ENCODE assay signal across 8 cellular contexts in the genomic region with DNA sequence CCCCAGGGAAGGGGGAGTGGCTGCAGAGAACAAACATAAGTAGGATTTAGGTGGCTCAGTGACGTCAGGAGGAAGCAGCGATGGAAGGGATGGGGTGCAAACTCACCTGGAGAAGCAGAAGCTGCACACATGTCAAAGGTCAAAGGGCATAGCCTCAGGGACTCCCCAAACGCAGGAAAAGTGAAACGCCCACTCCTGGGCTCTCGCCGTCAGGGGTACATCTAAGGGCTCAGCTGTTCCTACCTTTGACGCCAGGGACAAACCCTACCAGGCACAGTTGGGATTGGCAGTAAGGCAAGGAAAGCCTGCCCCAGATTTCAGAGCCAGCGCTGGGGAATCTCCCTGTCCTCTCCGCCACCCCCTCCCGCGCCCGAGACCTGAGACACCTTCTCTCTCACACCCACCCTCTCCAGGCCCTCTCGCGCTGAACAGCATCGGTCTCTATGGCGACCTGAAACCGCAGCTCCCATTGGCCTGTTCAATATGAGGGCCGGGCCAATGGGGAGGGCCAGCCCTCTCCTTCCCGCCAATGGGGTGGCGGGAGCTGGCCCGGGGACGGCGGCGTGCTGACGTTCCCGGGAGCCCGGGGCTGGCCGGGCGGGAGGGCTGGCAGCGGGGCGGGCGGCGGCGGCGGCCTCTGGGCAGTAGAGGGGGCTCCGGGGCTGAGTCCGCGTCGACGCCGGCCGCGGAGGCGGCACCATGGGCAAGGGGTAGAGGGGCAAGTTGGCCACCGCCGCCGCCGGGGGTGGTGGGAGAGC. TPM values are rescaled to one million over a fixed set of nuclear protein-coding genes. Genes with fewer than 3 reads are reported as not detected.
DNase-seq lines count a peak whose midpoint lies in the region; ATAC-seq and TF ChIP-seq lines count a peak whose summit lies in the region.

A gene (minus strand): TSS at position 445 of the 758 bp plus-strand sequence. CDS start 314 bp downstream, at position 131.
A gene with protein sequence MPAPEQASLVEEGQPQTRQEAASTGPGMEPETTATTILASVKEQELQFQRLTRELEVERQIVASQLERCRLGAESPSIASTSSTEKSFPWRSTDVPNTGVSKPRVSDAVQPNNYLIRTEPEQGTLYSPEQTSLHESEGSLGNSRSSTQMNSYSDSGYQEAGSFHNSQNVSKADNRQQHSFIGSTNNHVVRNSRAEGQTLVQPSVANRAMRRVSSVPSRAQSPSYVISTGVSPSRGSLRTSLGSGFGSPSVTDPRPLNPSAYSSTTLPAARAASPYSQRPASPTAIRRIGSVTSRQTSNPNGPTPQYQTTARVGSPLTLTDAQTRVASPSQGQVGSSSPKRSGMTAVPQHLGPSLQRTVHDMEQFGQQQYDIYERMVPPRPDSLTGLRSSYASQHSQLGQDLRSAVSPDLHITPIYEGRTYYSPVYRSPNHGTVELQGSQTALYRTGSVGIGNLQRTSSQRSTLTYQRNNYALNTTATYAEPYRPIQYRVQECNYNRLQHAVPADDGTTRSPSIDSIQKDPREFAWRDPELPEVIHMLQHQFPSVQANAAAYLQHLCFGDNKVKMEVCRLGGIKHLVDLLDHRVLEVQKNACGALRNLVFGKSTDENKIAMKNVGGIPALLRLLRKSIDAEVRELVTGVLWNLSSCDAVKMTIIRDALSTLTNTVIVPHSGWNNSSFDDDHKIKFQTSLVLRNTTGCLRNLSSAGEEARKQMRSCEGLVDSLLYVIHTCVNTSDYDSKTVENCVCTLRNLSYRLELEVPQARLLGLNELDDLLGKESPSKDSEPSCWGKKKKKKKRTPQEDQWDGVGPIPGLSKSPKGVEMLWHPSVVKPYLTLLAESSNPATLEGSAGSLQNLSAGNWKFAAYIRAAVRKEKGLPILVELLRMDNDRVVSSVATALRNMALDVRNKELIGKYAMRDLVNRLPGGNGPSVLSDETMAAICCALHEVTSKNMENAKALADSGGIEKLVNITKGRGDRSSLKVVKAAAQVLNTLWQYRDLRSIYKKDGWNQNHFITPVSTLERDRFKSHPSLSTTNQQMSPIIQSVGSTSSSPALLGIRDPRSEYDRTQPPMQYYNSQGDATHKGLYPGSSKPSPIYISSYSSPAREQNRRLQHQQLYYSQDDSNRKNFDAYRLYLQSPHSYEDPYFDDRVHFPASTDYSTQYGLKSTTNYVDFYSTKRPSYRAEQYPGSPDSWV (plus strand): TSS at position 644 of the 758 bp plus-strand sequence. CDS start 76,233 bp downstream, outside the sequence.

- peak within 1 kb of the TSS; percentile 54 to 99 (median 95) for H3K27ac ChIP-seq in dorsolateral prefrontal cortex

- 0% methylated on average over 18 to 19 of the region's 48 CpGs for WGBS in lower leg skin, 2 donors

- CTCF ChIA-PET in activated CD4-positive, alpha-beta memory T cell treated with anti-CD3 and anti-CD28 coated beads, Interleukin-2, amount 10 ng/mL, durations not matched to agents 7 days and 5 days (lab: Charles Lee): interaction anchor here (0.8 to 1.0 kb wide), 2 partner anchors 8 to 12 kb away, joined by 3 read pairs; no protein-coding TSS in a partner anchor

- peaks cover 30% of the 10 kb centered on the region for H3K4me1 Mint-ChIP-seq in activated CD4-positive, alpha-beta memory T cell treated with anti-CD3 and anti-CD28 coated beads, Interleukin-2, amount 10 ng/mL, durations not matched to agents 7 days and 5 days

- H3K27ac Mint-ChIP-seq in activated CD4-positive, alpha-beta memory T cell treated with anti-CD3 and anti-CD28 coated beads, Interleukin-2, amount 10 ng/mL, durations not matched to agents 7 days and 5 days: peak within 1 kb of the TSS; percentile 76

- peak in 20 of 56 donors; percentile 3 to 53 (median 21) for TF ChIP-seq CTCF in dorsolateral prefrontal cortex (IDR thresholded peaks at IDR 0.05 in 54 of 56, conservative IDR thresholded peaks at IDR 0.05 in 2 of 56; ENCODE audit: low read depth in 1 of 56, partially characterized antibody in 56 of 56)
- no peak for TF ChIP-seq CTCF in lower leg skin (IDR thresholded peaks at IDR 0.05)

- peaks cover 32% of the 10 kb centered on the region for H3K27me3 Mint-ChIP-seq in activated CD4-positive, alpha-beta memory T cell treated with anti-CD3 and anti-CD28 coated beads, Interleukin-2, amount 10 ng/mL, durations not matched to agents 7 days and 5 days

- H3K4me3 ChIP-seq in dorsolateral prefrontal cortex (peak within 1 kb of the TSS; percentile 59 to 98 (median 87)), lower leg skin (ENCODE audit: low read depth, poor library complexity, severe bottlenecking) (peak within 1 kb of the TSS; percentile 65)

- peak within 1 kb of the TSS; percentile 91 for H3K4me3 Mint-ChIP-seq in activated CD4-positive, alpha-beta memory T cell treated with anti-CD3 and anti-CD28 coated beads, Interleukin-2, amount 10 ng/mL, durations not matched to agents 7 days and 5 days

- no peaks in the 10 kb centered on the region for H3K9me3 Mint-ChIP-seq in activated CD4-positive, alpha-beta memory T cell treated with anti-CD3 and anti-CD28 coated beads, Interleukin-2, amount 10 ng/mL, durations not matched to agents 7 days and 5 days

- POLR2A ChIA-PET in activated CD4-positive, alpha-beta memory T cell treated with anti-CD3 and anti-CD28 coated beads, Interleukin-2, amount 10 ng/mL, durations not matched to agents 7 days and 5 days (lab: Charles Lee): interaction anchor here (1.3 kb wide), 3 partner anchors 21 to 580 kb away, joined by 3 read pairs; a partner anchor contains a TSS

- ATAC-seq in GM19438 (IDR thresholded peaks at IDR 0.05; ENCODE audit: low read depth, unreplicated experiment): peak; percentile 88
- peak; percentile 95 for ATAC-seq in HG03565 (IDR thresholded peaks at IDR 0.05; ENCODE audit: unreplicated experiment)

- peaks cover 3% of the 10 kb centered on the region for H3K36me3 Mint-ChIP-seq in activated CD4-positive, alpha-beta memory T cell treated with anti-CD3 and anti-CD28 coated beads, Interleukin-2, amount 10 ng/mL, durations not matched to agents 7 days and 5 days (ENCODE audit: low read depth)

- no peaks in the 10 kb centered on the region for H3K27me3 ChIP-seq in dorsolateral prefrontal cortex

- peak in 1 of 2 donors; percentile 28 for TF ChIP-seq POLR2A in lower leg skin (IDR thresholded peaks at IDR 0.05)

- intact Hi-C loops in dorsolateral prefrontal cortex (cut with DNase I) (loop anchor here (1.0 to 10.0 kb wide), 5 partner anchors 208 to 296 kb away; no protein-coding TSS in a partner anchor), lower leg skin (cut with DNase I; ENCODE audit: low total_unique reads) (loop anchor here (10.0 kb wide), 1 partner anchor 288 kb away; no protein-coding TSS in a partner anchor)

- DNase-seq in CD1c-positive myeloid dendritic cell (ENCODE audit: extremely low spot score) (peak; percentile 94), NCI-H774 (lab: John Stamatoyannopoulos, UW) (peak; percentile 91), dorsolateral prefrontal cortex (peak; percentile 81 to 96 (median 92)), lower leg skin (ENCODE audit: low spot score in 2 of 2) (peak; percentile 86 to 96)
- DNase-seq in activated CD4-positive, alpha-beta memory T cell treated with anti-CD3 and anti-CD28 coated beads, Interleukin-2, amount 10 ng/mL, durations not matched to agents 7 days and 5 days: peak; percentile 90
- peak; percentile 89 for DNase-seq in stimulated activated CD4-positive, alpha-beta T cell treated with anti-CD3 and anti-CD28 coated beads, Interleukin-4, amount 100 ng/mL, for 24 hours

RNA-seq across cellular contexts. Expression of the first gene that starts in this region (rescaled TPM):
- not detected for total RNA-seq in activated CD4-positive, alpha-beta memory T cell treated with anti-CD3 and anti-CD28 coated beads, Interleukin-2, amount 10 ng/mL, durations not matched to agents 7 days and 5 days
- total RNA-seq in dorsolateral prefrontal cortex: 10 to 100 TPM in 20 of 120 experiments, 1 to 10 TPM in 100; 4.8 to 15.3 (median 8.3) TPM
- total RNA-seq in lower leg skin: 1 to 10 TPM in 1 of 4 donors, under 1 TPM in 1, not detected in 2; 0.55 to 1.6 TPM

RNA-seq across cellular contexts. Expression of the second gene that starts in this region (rescaled TPM):
- total RNA-seq in activated CD4-positive, alpha-beta memory T cell treated with anti-CD3 and anti-CD28 coated beads, Interleukin-2, amount 10 ng/mL, durations not matched to agents 7 days and 5 days: 10 to 100 TPM; 33.8 to 34.1 TPM
- total RNA-seq in dorsolateral prefrontal cortex (100 to 1,000 TPM; 163 to 459 (median 237) TPM), lower leg skin (10 to 100 TPM; 28.0 to 71.0 (median 43.6) TPM)

Comparison
In these comparisons a context has a peak if more than half of its experiments do, and no peak if none do; other contexts are left out.
1. Peak in every context shown above with its lines: DNase-seq, ATAC-seq, H3K4me3 ChIP-seq and H3K27ac ChIP-seq.